In the genomic region with DNA sequence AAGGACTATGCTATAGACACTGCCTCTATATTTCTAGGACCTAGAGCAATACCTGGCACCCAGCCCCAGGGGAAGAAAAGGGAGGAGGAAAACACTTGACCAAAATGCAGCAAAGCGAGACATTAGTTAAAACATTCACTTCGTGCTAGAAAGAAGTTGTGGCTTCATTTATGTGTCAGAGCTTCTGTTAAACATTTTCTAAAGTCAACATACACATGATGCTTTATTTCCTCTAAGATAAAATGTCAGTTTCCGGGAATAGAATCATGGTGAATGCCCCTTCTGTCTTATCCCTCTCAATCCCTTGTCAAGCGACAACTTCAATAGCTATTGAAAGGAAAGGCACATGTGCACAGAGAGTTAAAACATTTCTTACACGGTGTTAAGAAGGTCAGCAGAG, we compare ENCODE assay signal across 14 cellular contexts.
DNase-seq lines count a peak whose midpoint lies in the region; ATAC-seq, FAIRE-seq and TF ChIP-seq lines count a peak whose summit lies in the region.
"Had no signal": no experiment of that assay in that cellular context is flagged by ENCODE, and none has a peak within 500 bp of the region (broad histone marks: within the 10 kb centered on the region; RNA-seq: fewer than 3 reads in every experiment).

No MANE protein-coding gene starts in this region.

- peak overlapping the region; percentile 80 for H3K27ac ChIP-seq in mesenchymal stem cell (ENCODE audit: low read length, poor library complexity, severe bottlenecking)
- no peak overlapping the region for H3K27ac ChIP-seq in Peyer's patch
- H3K27ac ChIP-seq: BLaER1, RWPE1 had no signal

- no peak for TF ChIP-seq CTCF in Peyer's patch (IDR thresholded peaks at IDR 0.05)

- no peak overlapping the region for H2AK5ac ChIP-seq in mesenchymal stem cell (ENCODE audit: low read length, severe bottlenecking)

- peak; percentile 83 for ATAC-seq in HG02678 (IDR thresholded peaks at IDR 0.05; ENCODE audit: unreplicated experiment)

- DNase-seq in GM18507 (ENCODE audit: extremely low spot score, insufficient read length, low read depth) (no peak), HuH-7 (ENCODE audit: low spot score) (peak; percentile 8), mesenchymal stem cell (no peak), SHP77 (lab: John Stamatoyannopoulos, UW) (no peak), GM12892 (ENCODE audit: insufficient read length) (no peak), Peyer's patch (no peak), cerebellum (ENCODE audit: low spot score) (no peak)
- DNase-seq: activated naive CD8-positive, alpha-beta T cell treated with anti-CD3 and anti-CD28 coated beads for 36 hours; NCI-H446 treated with DMSO at 0.1 percent for 48 hours; retina; T1000 had no signal

- H3K23ac ChIP-seq in mesenchymal stem cell (ENCODE audit: low read length in 2 of 2) = no peak overlapping the region

- H3K4ac ChIP-seq in mesenchymal stem cell (ENCODE audit: low read depth in 1 of 2, low read length in 2 of 2) = no peak overlapping the region

- TF ChIP-seq POLR2A in GM12892 (IDR thresholded peaks at IDR 0.05; ENCODE audit: low read depth, low read length) (no peak), Peyer's patch (IDR thresholded peaks at IDR 0.05) (no peak)

- peak overlapping the region; percentile 22 for H3K4me2 ChIP-seq in mesenchymal stem cell (ENCODE audit: low read length, poor library complexity, severe bottlenecking)
- H3K4me2 ChIP-seq: BLaER1 had no signal

- peaks cover 5% of the 10 kb centered on the region for H3K9me3 ChIP-seq in mesenchymal stem cell (ENCODE audit: control insufficient read depth, low read length)
- H3K9me3 ChIP-seq in Peyer's patch = no peaks in the 10 kb centered on the region
- H3K9me3 ChIP-seq: BLaER1 had no signal

- peak; percentile 80 for FAIRE-seq in GM18507 (lab: Jason Lieb, UNC)
- FAIRE-seq in GM12892 (lab: Jason Lieb, UNC) = no peak

- H3K79me1 ChIP-seq in mesenchymal stem cell (replicated peaks; ENCODE audit: low read length, poor library complexity, severe bottlenecking) = no peaks in the 10 kb centered on the region

- H3K18ac ChIP-seq in mesenchymal stem cell (ENCODE audit: low read depth in 1 of 2, low read length in 2 of 2) = no peak overlapping the region

- WGBS in mesenchymal stem cell = 92% methylated on average over 4 of the region's 5 CpGs

- H4K91ac ChIP-seq in mesenchymal stem cell (ENCODE audit: low read length) = no peak overlapping the region

- no peak overlapping the region for H4K8ac ChIP-seq in mesenchymal stem cell (ENCODE audit: low read length)

- H3K27me3 ChIP-seq in mesenchymal stem cell (ENCODE audit: control insufficient read depth in 1 of 2, insufficient read depth in 1 of 2, low read length in 2 of 2) (no peaks in the 10 kb centered on the region), Peyer's patch (no peaks in the 10 kb centered on the region)
- H3K27me3 ChIP-seq: BLaER1 had no signal

- no peak overlapping the region for H2BK15ac ChIP-seq in mesenchymal stem cell (ENCODE audit: low read depth, poor library complexity, severe bottlenecking)

- H3K36me3 ChIP-seq in mesenchymal stem cell (ENCODE audit: control insufficient read depth in 1 of 2, insufficient read depth in 2 of 2, low read depth in 1 of 2, low read length in 2 of 2) (no peaks in the 10 kb centered on the region), Peyer's patch (no peaks in the 10 kb centered on the region)
- H3K36me3 ChIP-seq: BLaER1 had no signal

- no peak overlapping the region for H3K14ac ChIP-seq in mesenchymal stem cell (ENCODE audit: low read length in 2 of 2)

- H2BK12ac ChIP-seq in mesenchymal stem cell (ENCODE audit: low read length in 2 of 2) = no peak overlapping the region

- no peak overlapping the region for H2BK5ac ChIP-seq in mesenchymal stem cell (ENCODE audit: low read depth, low read length, poor library complexity, severe bottlenecking)

- H2BK120ac ChIP-seq in mesenchymal stem cell (ENCODE audit: low read depth, low read length) = no peak overlapping the region

- H2AFZ ChIP-seq in mesenchymal stem cell (ENCODE audit: low read depth, low read length) = no peak overlapping the region

- H3K4me1 ChIP-seq in mesenchymal stem cell (ENCODE audit: control insufficient read depth, insufficient read depth, low read depth, low read length) (peaks cover 2% of the 10 kb centered on the region), Peyer's patch (no peaks in the 10 kb centered on the region)
- H3K4me1 ChIP-seq: BLaER1 had no signal

- no peak overlapping the region for H3K4me3 ChIP-seq in mesenchymal stem cell (ENCODE audit: insufficient read depth in 1 of 2, low read depth in 1 of 2, low read length in 2 of 2)
- no peak overlapping the region for H3K4me3 ChIP-seq in Peyer's patch
- H3K4me3 ChIP-seq: BLaER1 had no signal

- no peak overlapping the region for H3K9ac ChIP-seq in mesenchymal stem cell (ENCODE audit: low read length)
- H3K9ac ChIP-seq: BLaER1 had no signal
